ENCODE assay signal across 16 cellular contexts in genomic region chr3:8553405-8553804, GRCh38. TPM values are rescaled to one million over a fixed set of nuclear protein-coding genes. Genes with fewer than 3 reads are reported as not detected.
DNase-seq lines count a peak whose midpoint lies in the region; ATAC-seq and TF ChIP-seq lines count a peak whose summit lies in the region.
"Had no signal": no experiment of that assay in that cellular context is flagged by ENCODE, and none has a peak within 500 bp of the region (broad histone marks: within the 10 kb centered on the region; RNA-seq: fewer than 3 reads in every experiment).

No MANE protein-coding gene starts in this region.

- no peak for TF ChIP-seq EP300 in upper lobe of left lung (IDR thresholded peaks at IDR 0.05)

- no peak for TF ChIP-seq POLR2A in upper lobe of left lung (IDR thresholded peaks at IDR 0.05)

- H2AFZ ChIP-seq in neural progenitor cell (replicated peaks): no peak overlapping the region

- no peaks in the 10 kb centered on the region for H3K79me2 ChIP-seq in neural progenitor cell (ENCODE audit: low read depth)

- peak overlapping the region; percentile 28 for H3K27ac Mint-ChIP-seq in neural progenitor cell

- intact Hi-C loops in ascending aorta (cut with DNase I) (loop anchor here (5.0 kb wide), 1 partner anchor 51 kb away; the partner anchor contains the start of gene LMCD1), heart right ventricle (cut with DNase I) (no loop called here), mucosa of descending colon (cut with DNase I, micrococcal nuclease) (no loop called here)

- peak overlapping the region; percentile 79 to 84 for H3K27ac ChIP-seq in ascending aorta
- peak overlapping the region in 1 of 10 donors; percentile 76 for H3K27ac ChIP-seq in heart right ventricle
- H3K27ac ChIP-seq in neural progenitor cell: no peak overlapping the region
- peak overlapping the region; percentile 16 to 43 (median 34) for H3K27ac ChIP-seq in upper lobe of left lung
- H3K27ac ChIP-seq: C4-2B had no signal

- no peaks in the 10 kb centered on the region for H3K9me3 ChIP-seq in ascending aorta
- H3K9me3 ChIP-seq in heart right ventricle: no peaks in the 10 kb centered on the region
- no peaks in the 10 kb centered on the region for H3K9me3 ChIP-seq in neural progenitor cell (ENCODE audit: low read depth)
- H3K9me3 ChIP-seq in upper lobe of left lung: no peaks in the 10 kb centered on the region
- H3K9me3 ChIP-seq in mucosa of descending colon: no peaks in the 10 kb centered on the region

- peaks cover 76 to 96% of the 10 kb centered on the region in 2 donors for H3K36me3 ChIP-seq in ascending aorta
- peaks cover 0 to 91% (median 14%) of the 10 kb centered on the region in 9 donors for H3K36me3 ChIP-seq in heart right ventricle
- H3K36me3 ChIP-seq in neural progenitor cell: no peaks in the 10 kb centered on the region
- H3K36me3 ChIP-seq in upper lobe of left lung: peaks cover 3 to 78% (median 23%) of the 10 kb centered on the region in 4 donors
- no peaks in the 10 kb centered on the region for H3K36me3 ChIP-seq in mucosa of descending colon (ENCODE audit: low read depth)

- no peaks in the 10 kb centered on the region for H3K9me3 Mint-ChIP-seq in neural progenitor cell

- TF ChIP-seq CTCF in ascending aorta (IDR thresholded peaks at IDR 0.05) (no peak), heart right ventricle (IDR thresholded peaks at IDR 0.05) (no peak), neural progenitor cell (IDR thresholded peaks at IDR 0.05) (no peak), upper lobe of left lung (IDR thresholded peaks at IDR 0.05) (no peak), mucosa of descending colon (IDR thresholded peaks at IDR 0.05) (no peak), GM10266 (IDR thresholded peaks at IDR 0.05; ENCODE audit: control insufficient read depth, insufficient read depth, low read depth, missing control alignments) (no peak)

- ATAC-seq in heart right ventricle (peak in 5 of 8 donors; percentile 24 to 76 (median 48)), upper lobe of left lung (ENCODE audit: low FRiP score in 2 of 2) (no peak), mucosa of descending colon (no peak)
- ATAC-seq: K562 had no signal

- H3K9ac ChIP-seq in neural progenitor cell: no peak overlapping the region

- H3K27me3 Mint-ChIP-seq in neural progenitor cell (ENCODE audit: insufficient read depth, low read depth): peaks cover 7% of the 10 kb centered on the region

- H3K4me2 ChIP-seq in neural progenitor cell: no peak overlapping the region

- peaks cover 5% of the 10 kb centered on the region for H3K36me3 Mint-ChIP-seq in neural progenitor cell

- DNase-seq in ascending aorta (ENCODE audit: low spot score in 2 of 2): no peak
- DNase-seq in heart right ventricle: peak in 1 of 2 donors; percentile 35
- DNase-seq in neural progenitor cell (ENCODE audit: low spot score): no peak
- no peak for DNase-seq in upper lobe of left lung
- DNase-seq in mucosa of descending colon: no peak
- DNase-seq in GOT3 (lab: John Stamatoyannopoulos, UW): no peak
- DNase-seq in GM10266 (ENCODE audit: extremely low spot score): no peak
- DNase-seq: ACHN; DMS79 treated with DMSO at 0.1 percent for 48 hours; NCI-H1105; NCI-H510A; NCI-H748 treated with DMSO at 0.1 percent for 48 hours; NK-92 treated with Interleukin-12 subunit alpha and Interleukin-12 subunit beta, amount 100 ng/mL, for 24 hours; SHP77 treated with DMSO at 0.1 percent for 48 hours had no signal

- peaks cover 45 to 87% of the 10 kb centered on the region in 2 donors for H3K4me1 ChIP-seq in ascending aorta
- H3K4me1 ChIP-seq in heart right ventricle: peaks cover 16 to 91% (median 66%) of the 10 kb centered on the region in 9 donors
- peaks cover 16% of the 10 kb centered on the region for H3K4me1 ChIP-seq in neural progenitor cell
- peaks cover 24 to 45% (median 28%) of the 10 kb centered on the region in 4 donors for H3K4me1 ChIP-seq in upper lobe of left lung
- H3K4me1 ChIP-seq in mucosa of descending colon (ENCODE audit: low read depth): no peaks in the 10 kb centered on the region

- H4K20me1 ChIP-seq in neural progenitor cell (ENCODE audit: low read depth): no peaks in the 10 kb centered on the region

- H3K4me1 Mint-ChIP-seq in neural progenitor cell: peaks cover 31% of the 10 kb centered on the region

- H3K4me3 Mint-ChIP-seq in neural progenitor cell: no peak overlapping the region

- H3F3A ChIP-seq in neural progenitor cell (ENCODE audit: low read depth): no peaks in the 10 kb centered on the region

- 50 to 69% methylated on average over 6 of the region's 6 CpGs for WGBS in heart right ventricle, 2 donors
- 82% methylated on average over 6 of the region's 6 CpGs; no CpG with 5 or more reads in 1 of the 2 donors for WGBS in upper lobe of left lung, 2 donors

- H3K4me3 ChIP-seq in ascending aorta: no peak overlapping the region
- no peak overlapping the region for H3K4me3 ChIP-seq in heart right ventricle
- H3K4me3 ChIP-seq in neural progenitor cell: no peak overlapping the region
- no peak overlapping the region for H3K4me3 ChIP-seq in upper lobe of left lung
- H3K4me3 ChIP-seq in mucosa of descending colon: no peak overlapping the region
- H3K4me3 ChIP-seq: K562 had no signal

- H3K27me3 ChIP-seq in ascending aorta (no peaks in the 10 kb centered on the region), heart right ventricle (no peaks in the 10 kb centered on the region), neural progenitor cell (no peaks in the 10 kb centered on the region), upper lobe of left lung (no peaks in the 10 kb centered on the region)

RNA-seq across cellular contexts. Expression of gene LMCD1, which starts 51.8 kb away (rescaled TPM):
- total RNA-seq in ascending aorta (634 TPM), heart right ventricle (10 to 100 TPM; 28.2 to 75.7 (median 45.7) TPM), neural progenitor cell (ENCODE audit: low replicate concordance) (0.15 TPM in 1 of 2 replicates, not detected in the other), upper lobe of left lung (100 to 1,000 TPM in 4 of 6 donors, 10 to 100 TPM in 2; 47.4 to 269 (median 118) TPM), mucosa of descending colon (1 to 10 TPM; 5.1 to 9.7 (median 7.2) TPM)
- 100 to 1,000 TPM in 1 of 2 donors, 10 to 100 TPM in 1; 18.6 to 459 TPM for polyA plus RNA-seq in heart right ventricle
- total RNA-seq: K562 had no signal

Comparison
In these comparisons a context has a peak if more than half of its experiments do, and no peak if none do; other contexts are left out.
1. ATAC-seq: peak in heart right ventricle (5 of 8); none in upper lobe of left lung (0 of 2) and mucosa of descending colon (single experiment).